ENCODE assay signal across 8 cellular contexts in the genomic region with DNA sequence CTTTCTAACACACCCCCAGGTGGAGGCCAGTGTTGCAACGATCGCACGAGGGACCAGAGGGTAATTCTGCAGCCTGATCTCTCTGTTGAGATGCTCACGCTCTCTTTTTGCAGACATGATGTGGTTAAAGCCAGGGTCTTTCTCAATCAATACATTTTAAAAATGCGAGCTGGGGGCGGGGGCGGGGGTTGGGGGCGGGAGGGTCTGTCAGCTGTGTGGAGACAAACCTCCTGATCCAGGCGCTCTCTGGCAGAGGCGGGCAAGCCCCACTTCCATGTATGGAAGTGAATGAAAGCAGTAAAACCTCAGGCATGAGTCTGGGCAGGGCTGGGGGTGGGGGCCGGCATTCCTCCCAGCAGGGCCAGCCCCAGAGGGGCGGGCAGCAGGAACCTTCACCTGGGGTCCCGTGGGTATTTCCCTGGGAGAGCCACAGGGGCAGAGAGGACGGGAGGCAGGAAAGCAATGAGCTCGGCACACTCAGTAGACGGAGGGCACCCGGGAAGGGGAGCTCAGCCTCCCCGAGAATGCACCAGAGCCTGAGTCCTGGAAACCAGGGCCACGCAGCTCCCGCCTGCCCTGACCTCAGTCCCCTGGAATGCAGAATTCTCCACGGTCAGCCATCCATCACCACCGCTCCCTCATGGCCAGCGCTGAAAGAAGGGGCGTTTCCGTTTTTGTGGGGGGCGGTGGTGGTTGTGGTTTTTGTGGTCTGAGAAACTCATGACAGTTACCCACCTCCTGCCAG. TPM values are rescaled to one million over a fixed set of nuclear protein-coding genes. Genes with fewer than 3 reads are reported as not detected.
DNase-seq lines count a peak whose midpoint lies in the region; ATAC-seq and TF ChIP-seq lines count a peak whose summit lies in the region.

No MANE protein-coding gene starts in this region.

- CTCF ChIA-PET in OCI-LY7 (lab: Charles Lee; ENCODE audit: unreplicated experiment) = no interaction called here

- no peaks in the 10 kb centered on the region for H3K9me3 ChIP-seq in neural progenitor cell (ENCODE audit: low read depth)
- H3K9me3 ChIP-seq in OCI-LY7 (ENCODE audit: low read length) = no peaks in the 10 kb centered on the region

- peak overlapping the region; percentile 78 for H3K4me3 Mint-ChIP-seq in neural progenitor cell

- H3K79me2 ChIP-seq in neural progenitor cell (ENCODE audit: low read depth) (peaks cover 47% of the 10 kb centered on the region), OCI-LY7 (ENCODE audit: insufficient read depth, low read depth, low read length) (no peaks in the 10 kb centered on the region)

- H3K4me1 Mint-ChIP-seq in neural progenitor cell = peaks cover 47% of the 10 kb centered on the region

- no TSS peak for BruUV-seq in OCI-LY7 (replicated peaks; lab: Mats Ljungman, UMichigan)

- intact Hi-C loops in OCI-LY7 (cut with micrococcal nuclease; ENCODE audit: unreplicated experiment) = no loop called here

- H3K9me2 ChIP-seq in OCI-LY7 (ENCODE audit: insufficient read depth, low read length) = no peaks in the 10 kb centered on the region

- H3K4me1 ChIP-seq in neural progenitor cell (peaks cover 17% of the 10 kb centered on the region), OCI-LY7 (ENCODE audit: insufficient read depth, low read length, poor library complexity, severe bottlenecking) (no peaks in the 10 kb centered on the region)

- H3K27me3 ChIP-seq in neural progenitor cell = no peaks in the 10 kb centered on the region

- POLR2A ChIA-PET in OCI-LY7 (lab: Charles Lee) = no interaction called here

- H3K27ac ChIP-seq in neural progenitor cell = peak overlapping the region; percentile 30
- H3K27ac ChIP-seq in OCI-LY7 (ENCODE audit: low read depth, low read length, poor library complexity, severe bottlenecking) = no peak overlapping the region

- DNase-seq in Daoy (ENCODE audit: low read depth) = peak; percentile 97
- peak; percentile 9 to 62 for DNase-seq in NOMO-1 (lab: John Stamatoyannopoulos, UW; ENCODE audit: unreplicated experiment in 2 of 2)
- peak; percentile 63 for DNase-seq in epithelial cell of esophagus (ENCODE audit: low read depth)
- peak; percentile 77 for DNase-seq in neural progenitor cell (ENCODE audit: low spot score)
- DNase-seq in activated CD8-positive, alpha-beta memory T cell treated with anti-CD3 and anti-CD28 coated beads, Interleukin-2, amount 50 U/mL, for 4 hours = no peak
- DNase-seq in OCI-LY7 (ENCODE audit: low spot score) = no peak

- H3F3A ChIP-seq in neural progenitor cell (ENCODE audit: low read depth) = peaks cover 46% of the 10 kb centered on the region

- peaks cover 47% of the 10 kb centered on the region for H4K20me1 ChIP-seq in neural progenitor cell (ENCODE audit: low read depth)
- H4K20me1 ChIP-seq in OCI-LY7 (ENCODE audit: insufficient read depth, low read length) = no peaks in the 10 kb centered on the region

- peak overlapping the region; percentile 99 for H3K27ac Mint-ChIP-seq in neural progenitor cell

- peak overlapping the region; percentile 78 for H3K4me2 ChIP-seq in neural progenitor cell
- H3K4me2 ChIP-seq in OCI-LY7 (ENCODE audit: low read length) = no peak overlapping the region

- peaks cover 4% of the 10 kb centered on the region for H3K9me3 Mint-ChIP-seq in neural progenitor cell

- H2AFZ ChIP-seq in neural progenitor cell (replicated peaks) (no peak overlapping the region), OCI-LY7 (ENCODE audit: low read length) (no peak overlapping the region)

- H3K36me3 ChIP-seq in neural progenitor cell (no peaks in the 10 kb centered on the region), OCI-LY7 (ENCODE audit: insufficient read depth, low read length) (no peaks in the 10 kb centered on the region)

- ATAC-seq in HG03565 (IDR thresholded peaks at IDR 0.05; ENCODE audit: unreplicated experiment) = no peak
- no peak for ATAC-seq in GM21529 (IDR thresholded peaks at IDR 0.05; ENCODE audit: unreplicated experiment)

- peaks cover 25% of the 10 kb centered on the region for H3K36me3 Mint-ChIP-seq in neural progenitor cell

- peaks cover 17% of the 10 kb centered on the region for H3K27me3 Mint-ChIP-seq in neural progenitor cell (ENCODE audit: insufficient read depth, low read depth)

- no peak overlapping the region for H3K9ac ChIP-seq in neural progenitor cell

- H3K4me3 ChIP-seq in epithelial cell of esophagus (ENCODE audit: low read length) (no peak overlapping the region), neural progenitor cell (peak overlapping the region; percentile 34), OCI-LY7 (ENCODE audit: low read depth, low read length, poor library complexity, severe bottlenecking) (no peak overlapping the region)

- no peak for TF ChIP-seq CTCF in epithelial cell of esophagus (IDR thresholded peaks at IDR 0.05; ENCODE audit: insufficient read depth, low read depth, low read length, missing control alignments)
- no peak for TF ChIP-seq CTCF in neural progenitor cell (IDR thresholded peaks at IDR 0.05)
- TF ChIP-seq CTCF in OCI-LY7 (conservative IDR thresholded peaks at IDR 0.05; ENCODE audit: low read length) = no peak

RNA-seq across cellular contexts. Expression of a gene that starts 28.0 kb away (rescaled TPM):
- 45.9 and 60.5 TPM in 2 replicates for total RNA-seq in Daoy (2014; rRNA removed; shearing (Covaris generic))
- total RNA-seq in neural progenitor cell (ENCODE audit: low replicate concordance) = 35.9 and 69.4 TPM in 2 replicates
- 0.93 and 1.3 TPM in 2 replicates for total RNA-seq in OCI-LY7 (2014; rRNA removed; shearing (Covaris generic))
- total RNA-seq in OCI-LY7 (2022) = 2.0 and 2.8 TPM in 2 replicates

RNA-seq across cellular contexts. Expression of a gene that starts 45.4 kb away (rescaled TPM):
- total RNA-seq in Daoy (2014; rRNA removed; shearing (Covaris generic)) = 36.0 and 37.4 TPM in 2 replicates
- total RNA-seq in neural progenitor cell (ENCODE audit: low replicate concordance) (11.7 and 15.7 TPM in 2 replicates), OCI-LY7 (2022) (10.6 and 13.8 TPM in 2 replicates)
- total RNA-seq in OCI-LY7 (2014; rRNA removed; shearing (Covaris generic)) = 12.8 and 15.7 TPM in 2 replicates

Comparison
In these comparisons a context has a peak if more than half of its experiments do, and no peak if none do; other contexts are left out.
1. DNase-seq: peak in Daoy (single experiment), NOMO-1 (2 of 2), epithelial cell of esophagus (single experiment) and neural progenitor cell (single experiment); none in activated CD8-positive, alpha-beta memory T cell treated with anti-CD3 and anti-CD28 coated beads, Interleukin-2, amount 50 U/mL, for 4 hours (single experiment) and OCI-LY7 (single experiment).